Comparison of ENCODE assay signal across 15 cellular contexts in genomic region chr12:68361953-68362352, GRCh38. TPM values are rescaled to one million over a fixed set of nuclear protein-coding genes. Genes with fewer than 3 reads are reported as not detected.
DNase-seq lines count a peak whose midpoint lies in the region; ATAC-seq and TF ChIP-seq lines count a peak whose summit lies in the region.
"Had no signal": no experiment of that assay in that cellular context is flagged by ENCODE, and none has a peak within 500 bp of the region (broad histone marks: within the 10 kb centered on the region; RNA-seq: fewer than 3 reads in every experiment).

No MANE protein-coding gene starts in this region.

- H3K4me3 Mint-ChIP-seq in CD14-positive monocyte: no peak overlapping the region
- H3K4me3 Mint-ChIP-seq in memory B cell: no peak overlapping the region
- H3K4me3 Mint-ChIP-seq: CD4-positive, alpha-beta memory T cell; GM23338; H9; IgD-negative memory B cell had no signal

- H3K36me3 ChIP-seq in Panc1 (ENCODE audit: control insufficient read depth, insufficient read depth, low read length): no peaks in the 10 kb centered on the region
- H3K36me3 ChIP-seq in neutrophil: no peaks in the 10 kb centered on the region
- H3K36me3 ChIP-seq: BLaER1 treated with 17β-estradiol and CSF1 and Interleukin-3, amounts not matched to agents 10 nM and 100 nM had no signal

- no TSS peak for BruUV-seq in Panc1 (replicated peaks; lab: Mats Ljungman, UMichigan)

- POLR2A ChIA-PET in Panc1 (lab: Charles Lee): no interaction called here

- in situ Hi-C loops in Panc1 (cut with HindIII; ENCODE audit: low pct_unique_long_range_greater_than_20kb, low sequenced_read_pairs): no loop called here

- CTCF ChIA-PET in Panc1 (lab: Charles Lee): no interaction called here

- H3K4me1 ChIP-seq in Panc1 (ENCODE audit: control insufficient read depth, insufficient read depth, low read length): peaks cover 53% of the 10 kb centered on the region
- H3K4me1 ChIP-seq in neutrophil (ENCODE audit: control insufficient read depth in 1 of 2, insufficient read depth in 1 of 2, low read depth in 1 of 2, low read length in 1 of 2): peaks cover 94 to 98% of the 10 kb centered on the region in 2 experiments

- H3K4me3 ChIP-seq in Panc1 (ENCODE audit: low read depth in 2 of 2, low read length in 2 of 2): no peak overlapping the region
- H3K4me3 ChIP-seq in neutrophil (ENCODE audit: low read depth in 1 of 2, low read length in 1 of 2): no peak overlapping the region
- no peak overlapping the region for H3K4me3 ChIP-seq in foreskin fibroblast (ENCODE audit: low read depth in 1 of 2, low read length in 2 of 2)
- H3K4me3 ChIP-seq: BLaER1 treated with 17β-estradiol and CSF1 and Interleukin-3, amounts not matched to agents 10 nM and 100 nM; GM12878; GM23338 had no signal

- H3K27ac Mint-ChIP-seq in CD14-positive monocyte (peak overlapping the region in 4 of 7 donors; percentile 21 to 96 (median 64)), memory B cell (peak overlapping the region; percentile 30)
- H3K27ac Mint-ChIP-seq: GM23338, H9, IgD-negative memory B cell had no signal

- peak overlapping the region; percentile 98 for H3K27ac ChIP-seq in Panc1 (ENCODE audit: low read length)
- peak overlapping the region; percentile 91 for H3K27ac ChIP-seq in neutrophil

- H3K36me3 Mint-ChIP-seq in CD14-positive monocyte (no peaks in the 10 kb centered on the region), memory B cell (no peaks in the 10 kb centered on the region)
- H3K36me3 Mint-ChIP-seq: CD4-positive, alpha-beta memory T cell; IgD-negative memory B cell had no signal

- ATAC-seq in Panc1 (no peak), memory B cell (ENCODE audit: low read depth) (no peak), GM21723 (IDR thresholded peaks at IDR 0.05; ENCODE audit: unreplicated experiment) (no peak), HG02642 (IDR thresholded peaks at IDR 0.05; ENCODE audit: poor library complexity, unreplicated experiment) (no peak)
- ATAC-seq: GM12878, GM23338 had no signal

- H3K27me3 Mint-ChIP-seq in CD14-positive monocyte (ENCODE audit: low read depth in 3 of 3) (peaks cover 0 to 4% (median 0%) of the 10 kb centered on the region in 3 donors), memory B cell (no peaks in the 10 kb centered on the region)
- H3K27me3 Mint-ChIP-seq: CD4-positive, alpha-beta memory T cell; IgD-negative memory B cell had no signal

- TF ChIP-seq CTCF in CD14-positive monocyte (IDR thresholded peaks at IDR 0.05): no peak
- TF ChIP-seq CTCF in Panc1 (IDR thresholded peaks at IDR 0.05): no peak
- no peak for TF ChIP-seq CTCF in neutrophil (IDR thresholded peaks at IDR 0.05)
- TF ChIP-seq CTCF in foreskin fibroblast (IDR thresholded peaks at IDR 0.05; ENCODE audit: low read depth, low read length): no peak

- DNase-seq in CD14-positive monocyte (ENCODE audit: low spot score) (no peak), Panc1 (ENCODE audit: low read depth, low spot score) (no peak), memory B cell (ENCODE audit: low spot score in 2 of 2) (no peak), foreskin fibroblast (no peak)
- DNase-seq: 8988T; CD4-positive, alpha-beta memory T cell; DMS79; H9 had no signal

- intact Hi-C loops in CD14-positive monocyte (cut with micrococcal nuclease): no loop called here
- intact Hi-C loops in Panc1 (cut with micrococcal nuclease; ENCODE audit: unreplicated experiment): no loop called here

- peaks cover 0 to 2% (median 0%) of the 10 kb centered on the region in 7 donors for H3K9me3 Mint-ChIP-seq in CD14-positive monocyte
- H3K9me3 Mint-ChIP-seq in memory B cell: no peaks in the 10 kb centered on the region
- H3K9me3 Mint-ChIP-seq: GM23338, H9, IgD-negative memory B cell had no signal

- no peaks in the 10 kb centered on the region for H3K9me3 ChIP-seq in Panc1 (ENCODE audit: control insufficient read depth, insufficient read depth, low read depth, low read length)
- no peaks in the 10 kb centered on the region for H3K9me3 ChIP-seq in neutrophil
- H3K9me3 ChIP-seq: BLaER1 treated with 17β-estradiol and CSF1 and Interleukin-3, amounts not matched to agents 10 nM and 100 nM had no signal

- H3K27me3 ChIP-seq in Panc1 (ENCODE audit: control insufficient read depth, insufficient read depth, low read length) (no peaks in the 10 kb centered on the region), neutrophil (no peaks in the 10 kb centered on the region)
- H3K27me3 ChIP-seq: BLaER1 treated with 17β-estradiol and CSF1 and Interleukin-3, amounts not matched to agents 10 nM and 100 nM had no signal

- H3K4me1 Mint-ChIP-seq in CD14-positive monocyte: peaks cover 74% of the 10 kb centered on the region
- H3K4me1 Mint-ChIP-seq in memory B cell: peaks cover 34% of the 10 kb centered on the region

RNA-seq across cellular contexts. Expression of gene MDM1, which starts 29.8 kb away (rescaled TPM):
- polyA plus RNA-seq in CD14-positive monocyte: 10 to 100 TPM in 1 of 2 donors, 1 to 10 TPM in 1; 6.7 to 10.9 TPM
- total RNA-seq in Panc1 (2021; ENCODE audit: unreplicated experiment): 17.8 TPM
- polyA plus RNA-seq in Panc1 (2012; ENCODE audit: insufficient read length): 7.2 TPM
